Comparison of ENCODE assay signal across 19 cellular contexts in the genomic region with DNA sequence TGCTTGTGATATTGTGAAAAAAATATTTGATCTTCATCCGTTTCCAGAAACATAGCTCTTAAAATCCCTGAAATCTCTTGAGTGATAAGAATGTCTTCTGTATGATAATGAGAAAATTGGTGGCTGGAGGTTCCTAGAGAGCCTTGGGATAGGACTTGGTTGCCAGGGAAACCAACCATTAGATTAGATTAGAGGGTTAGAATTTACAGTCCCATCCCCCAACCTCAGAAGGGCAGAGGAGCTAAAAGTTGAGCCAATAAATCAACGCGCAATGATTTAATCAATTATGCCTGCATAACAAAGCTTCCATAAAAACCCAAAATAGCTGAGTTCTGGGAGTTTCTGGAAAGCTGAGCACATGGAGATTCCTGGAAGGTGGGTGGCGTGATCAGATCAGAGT. TPM values are rescaled to one million over a fixed set of nuclear protein-coding genes. Genes with fewer than 3 reads are reported as not detected.
DNase-seq lines count a peak whose midpoint lies in the region; ATAC-seq, FAIRE-seq and TF ChIP-seq lines count a peak whose summit lies in the region.
"Had no signal": no experiment of that assay in that cellular context is flagged by ENCODE, and none has a peak within 500 bp of the region (broad histone marks: within the 10 kb centered on the region; RNA-seq: fewer than 3 reads in every experiment).

No MANE protein-coding gene starts in this region.

- ATAC-seq in activated T-cell treated with anti-CD3 and anti-CD28 coated beads, Interleukin-2, amount 50 U/mL, for 72 hours (replicated peaks in 1 of 2): no peak
- ATAC-seq: HepG2 had no signal

- H3K36me3 Mint-ChIP-seq in activated T-cell treated with anti-CD3 and anti-CD28 coated beads, Interleukin-2, amount 50 U/mL, for 72 hours (ENCODE audit: insufficient read depth in 2 of 2): peaks cover 15 to 45% of the 10 kb centered on the region in 2 donors
- peaks cover 39% of the 10 kb centered on the region for H3K36me3 Mint-ChIP-seq in mesothelial cell of epicardium

- H3K27ac Mint-ChIP-seq in activated T-cell treated with anti-CD3 and anti-CD28 coated beads, Interleukin-2, amount 50 U/mL, for 72 hours: peak overlapping the region; percentile 33
- H3K27ac Mint-ChIP-seq in mesothelial cell of epicardium: peak overlapping the region; percentile 14
- H3K27ac Mint-ChIP-seq: HFFc6 had no signal

- H3K27me3 ChIP-seq in BE2C (no peaks in the 10 kb centered on the region), small intestine (ENCODE audit: control insufficient read depth in 2 of 2, insufficient read depth in 2 of 2, low read length in 2 of 2) (no peaks in the 10 kb centered on the region)
- H3K27me3 ChIP-seq: BLaER1 had no signal

- H3K4me1 ChIP-seq in BE2C (peaks cover 9% of the 10 kb centered on the region; the same call in 1 of the 2 replicates), small intestine (ENCODE audit: control insufficient read depth in 2 of 2, insufficient read depth in 1 of 2, low read depth in 1 of 2, low read length in 1 of 2) (peaks cover 0 to 9% of the 10 kb centered on the region in 2 donors)

- FAIRE-seq in small intestine (lab: Jason Lieb, UNC): no peak
- FAIRE-seq: H1, HepG2, HTR-8/SVneo had no signal

- no peak for DNase-seq in activated T-cell treated with anti-CD3 and anti-CD28 coated beads, Interleukin-2, amount 50 U/mL, for 72 hours
- DNase-seq in activated T-cell treated with anti-CD3 and anti-CD28 coated beads, Interleukin-2, amount 50 U/mL, for 48 hours: no peak
- DNase-seq in amniotic epithelial cell (ENCODE audit: low read depth) (peak; percentile 16), mesothelial cell of epicardium (ENCODE audit: low spot score in 2 of 2, unreplicated experiment in 2 of 2) (no peak), BE2C (no peak), NCI-H1436 (lab: John Stamatoyannopoulos, UW) (no peak), small intestine (no peak)
- DNase-seq in NK-92 treated with Interleukin-12 subunit alpha and Interleukin-12 subunit beta, amount 100 ng/mL, for 24 hours (lab: John Stamatoyannopoulos, UW): no peak
- DNase-seq: Caco-2; CD8-positive, alpha-beta memory T cell; DMS53; GF-D8; HFFc6 had no signal

- 88 to 96% (median 92%) methylated on average over 4 of the region's 4 CpGs for WGBS in small intestine, 3 donors

- H3K4me1 Mint-ChIP-seq in activated T-cell treated with anti-CD3 and anti-CD28 coated beads, Interleukin-2, amount 50 U/mL, for 72 hours (ENCODE audit: low read depth): peaks cover 56% of the 10 kb centered on the region
- H3K4me1 Mint-ChIP-seq in mesothelial cell of epicardium: peaks cover 20% of the 10 kb centered on the region

- peaks cover 14% of the 10 kb centered on the region for H3K36me3 ChIP-seq in BE2C
- H3K36me3 ChIP-seq in small intestine (ENCODE audit: control insufficient read depth in 2 of 2, insufficient read depth in 2 of 2, low read length in 2 of 2): peaks cover 5 to 17% of the 10 kb centered on the region in 2 donors

- H3K4me3 Mint-ChIP-seq in activated T-cell treated with anti-CD3 and anti-CD28 coated beads, Interleukin-2, amount 50 U/mL, for 72 hours: no peak overlapping the region
- no peak overlapping the region for H3K4me3 Mint-ChIP-seq in mesothelial cell of epicardium
- H3K4me3 Mint-ChIP-seq: CD8-positive, alpha-beta memory T cell; HFFc6 had no signal

- H3K4me3 ChIP-seq in BE2C (ENCODE audit: low read depth, low read length): no peak overlapping the region
- H3K4me3 ChIP-seq in small intestine (ENCODE audit: low read depth in 1 of 2, low read length in 2 of 2): no peak overlapping the region
- H3K4me3 ChIP-seq: BLaER1, HAP-1 had no signal

- H3K27me3 Mint-ChIP-seq in activated T-cell treated with anti-CD3 and anti-CD28 coated beads, Interleukin-2, amount 50 U/mL, for 72 hours (ENCODE audit: low read depth): no peaks in the 10 kb centered on the region
- H3K27me3 Mint-ChIP-seq in mesothelial cell of epicardium (ENCODE audit: low read depth): no peaks in the 10 kb centered on the region
- H3K27me3 Mint-ChIP-seq: CD8-positive, alpha-beta memory T cell had no signal

- H3K9me3 ChIP-seq in BE2C (no peaks in the 10 kb centered on the region), small intestine (ENCODE audit: control insufficient read depth, low read depth) (no peaks in the 10 kb centered on the region)
- H3K9me3 ChIP-seq: BLaER1, Caco-2, HAP-1 had no signal

- TF ChIP-seq CTCF in mesothelial cell of epicardium (IDR thresholded peaks at IDR 0.05; ENCODE audit: unreplicated experiment): no peak
- TF ChIP-seq CTCF in BE2C (IDR thresholded peaks at IDR 0.05; ENCODE audit: low read depth, low read length): no peak

- no peaks in the 10 kb centered on the region for H3K9me3 Mint-ChIP-seq in activated T-cell treated with anti-CD3 and anti-CD28 coated beads, Interleukin-2, amount 50 U/mL, for 72 hours
- H3K9me3 Mint-ChIP-seq in mesothelial cell of epicardium: no peaks in the 10 kb centered on the region
- H3K9me3 Mint-ChIP-seq: CD8-positive, alpha-beta memory T cell; HFFc6 had no signal

- H3K27ac ChIP-seq in small intestine (ENCODE audit: low read depth in 1 of 2, low read length in 1 of 2): no peak overlapping the region
- H3K27ac ChIP-seq: 22Rv1, BLaER1 had no signal

RNA-seq across cellular contexts. Expression of gene SEL1L, which starts 10.6 kb away (rescaled TPM):
- total RNA-seq in activated T-cell treated with anti-CD3 and anti-CD28 coated beads, Interleukin-2, amount 50 U/mL, for 72 hours: 10 to 100 TPM; 70.5 to 79.2 TPM
- total RNA-seq in mesothelial cell of epicardium: 69.9 to 74.7 TPM (median 71.5 TPM) in 3 replicates
- polyA plus RNA-seq in BE2C (2012; ENCODE audit: insufficient read depth, insufficient read length, low read depth): 38.2 TPM
- 10 to 100 TPM in 1 of 3 donors, 1 to 10 TPM in 2; 7.4 to 22.3 (median 8.6) TPM for polyA plus RNA-seq in small intestine
